ENCODE assay signal across 16 cellular contexts in genomic region chr16:59341368-59341767, GRCh38.
DNase-seq lines count a peak whose midpoint lies in the region; ATAC-seq and TF ChIP-seq lines count a peak whose summit lies in the region.
"Had no signal": no experiment of that assay in that cellular context is flagged by ENCODE, and none has a peak within 500 bp of the region (broad histone marks: within the 10 kb centered on the region; RNA-seq: fewer than 3 reads in every experiment).

No MANE protein-coding gene starts in this region.

- no peak overlapping the region for H4K91ac ChIP-seq in trophoblast cell (ENCODE audit: low read depth, low read length)

- H3K9me3 ChIP-seq in trophoblast cell (ENCODE audit: insufficient read depth, low read depth, low read length), result no peaks in the 10 kb centered on the region

- no peaks in the 10 kb centered on the region for H3K36me3 ChIP-seq in GM23338 (ENCODE audit: insufficient read depth)
- no peaks in the 10 kb centered on the region for H3K36me3 ChIP-seq in trophoblast cell (ENCODE audit: control insufficient read depth in 1 of 2, insufficient read depth in 2 of 2, low read length in 2 of 2)

- H3K79me1 ChIP-seq in trophoblast cell (ENCODE audit: low read length), result no peaks in the 10 kb centered on the region

- no peaks in the 10 kb centered on the region for H3K9me2 ChIP-seq in GM23338 (ENCODE audit: insufficient read depth)

- H3K27me3 Mint-ChIP-seq in GM23338 (ENCODE audit: insufficient read depth, low read depth, poor library complexity), result peaks cover 83% of the 10 kb centered on the region
- H3K27me3 Mint-ChIP-seq in neural crest cell (ENCODE audit: low read depth), result peaks cover 2% of the 10 kb centered on the region
- H3K27me3 Mint-ChIP-seq: CD4-positive, CD25-positive, alpha-beta regulatory T cell; IgD-negative memory B cell had no signal

- H3K4ac ChIP-seq in trophoblast cell (ENCODE audit: low read depth, low read length), result no peak overlapping the region

- H3K14ac ChIP-seq in trophoblast cell (ENCODE audit: low read length), result no peak overlapping the region

- H2BK120ac ChIP-seq in trophoblast cell (ENCODE audit: insufficient read depth, low read length, poor library complexity), result no peak overlapping the region

- no peak overlapping the region for H3K4me2 ChIP-seq in GM23338
- H3K4me2 ChIP-seq in trophoblast cell (ENCODE audit: low read length), result no peak overlapping the region

- H2AFZ ChIP-seq in GM23338 (no peak overlapping the region), trophoblast cell (ENCODE audit: insufficient read depth, low read length, poor library complexity) (no peak overlapping the region)

- H2BK12ac ChIP-seq in trophoblast cell (ENCODE audit: low read length), result no peak overlapping the region

- no peak overlapping the region for H4K12ac ChIP-seq in trophoblast cell (ENCODE audit: low read depth, low read length)

- H4K20me1 ChIP-seq in GM23338 (replicated peaks; ENCODE audit: insufficient read depth), result 0 out of 2 replicates have a peak, but pooled peaks cover 3% of the 10 kb centered on the region

- H4K8ac ChIP-seq in trophoblast cell (ENCODE audit: low read depth, low read length), result no peak overlapping the region

- H2BK5ac ChIP-seq in trophoblast cell (ENCODE audit: low read depth, low read length, poor library complexity), result no peak overlapping the region

- no peaks in the 10 kb centered on the region for H3K79me2 ChIP-seq in GM23338 (replicated peaks; ENCODE audit: insufficient read depth)
- no peaks in the 10 kb centered on the region for H3K79me2 ChIP-seq in trophoblast cell (ENCODE audit: control insufficient read depth, insufficient read depth, low read length, poor library complexity)

- H3K27me3 ChIP-seq in GM23338 (ENCODE audit: insufficient read depth), result peaks cover 99% of the 10 kb centered on the region
- H3K27me3 ChIP-seq in trophoblast cell (ENCODE audit: insufficient read depth, low read length), result no peaks in the 10 kb centered on the region

- H3K4me1 ChIP-seq in GM23338 (ENCODE audit: insufficient read depth) (peaks cover 7% of the 10 kb centered on the region), trophoblast cell (ENCODE audit: control insufficient read depth in 1 of 2, insufficient read depth in 2 of 2, low read length in 2 of 2) (no peaks in the 10 kb centered on the region)

- H3K4me3 Mint-ChIP-seq in GM23338, result no peak overlapping the region
- no peak overlapping the region for H3K4me3 Mint-ChIP-seq in neural crest cell
- H3K4me3 Mint-ChIP-seq: CD4-positive, CD25-positive, alpha-beta regulatory T cell; IgD-negative memory B cell had no signal

- H3K23ac ChIP-seq in trophoblast cell (ENCODE audit: low read length), result no peak overlapping the region

- H3K4me1 Mint-ChIP-seq in GM23338 (peaks cover 27% of the 10 kb centered on the region), neural crest cell (peaks cover 3% of the 10 kb centered on the region)
- H3K4me1 Mint-ChIP-seq: CD4-positive, CD25-positive, alpha-beta regulatory T cell; IgD-negative memory B cell had no signal

- H3K4me3 ChIP-seq in GM23338, result no peak overlapping the region
- no peak overlapping the region for H3K4me3 ChIP-seq in trophoblast cell (ENCODE audit: low read depth, low read length)

- no peak overlapping the region for H3K27ac Mint-ChIP-seq in GM23338
- no peak overlapping the region for H3K27ac Mint-ChIP-seq in neural crest cell (ENCODE audit: unreplicated experiment)
- H3K27ac Mint-ChIP-seq: CD4-positive, CD25-positive, alpha-beta regulatory T cell; IgD-negative memory B cell had no signal

- H2AK5ac ChIP-seq in trophoblast cell (ENCODE audit: low read length), result no peak overlapping the region

- H3K9ac ChIP-seq in trophoblast cell (ENCODE audit: low read length), result no peak overlapping the region

- H3K36me3 Mint-ChIP-seq in GM23338 (ENCODE audit: low read depth) (no peaks in the 10 kb centered on the region), neural crest cell (ENCODE audit: low read depth) (no peaks in the 10 kb centered on the region)
- H3K36me3 Mint-ChIP-seq: CD4-positive, CD25-positive, alpha-beta regulatory T cell; IgD-negative memory B cell had no signal

- WGBS in trophoblast cell (ENCODE audit: extremely low coverage, insufficient coverage, insufficient read length), result no CpG with 5 or more reads among the region's 2 CpGs

- H3K18ac ChIP-seq in trophoblast cell (ENCODE audit: low read length), result no peak overlapping the region

- ATAC-seq in GM23338 (peak; percentile 19; the same call in 1 of the 3 replicates), HG03175 (IDR thresholded peaks at IDR 0.05; ENCODE audit: unreplicated experiment) (no peak), GM18498 (IDR thresholded peaks at IDR 0.05; ENCODE audit: unreplicated experiment) (no peak)

- DNase-seq in GM23338 (ENCODE audit: low spot score) (peak; percentile 27), OCI-M1 (lab: John Stamatoyannopoulos, UW) (peak; percentile 6), fibroblast of peridontal ligament (ENCODE audit: extremely low read depth) (peak; percentile 24), neural crest cell (ENCODE audit: low read depth, low spot score) (no peak), trophoblast cell (no peak), HK-2 (ENCODE audit: unreplicated experiment) (no peak)
- DNase-seq: AML-193; CD4-positive, CD25-positive, alpha-beta regulatory T cell; DMS79; GDM1; NCI-H1048; NCI-H2227 treated with DMSO at 0.1 percent for 48 hours; NCI-H69 had no signal

- H3F3A ChIP-seq in GM23338 (replicated peaks; ENCODE audit: low read depth), result no peaks in the 10 kb centered on the region

- no peaks in the 10 kb centered on the region for H3K9me3 Mint-ChIP-seq in GM23338
- no peaks in the 10 kb centered on the region for H3K9me3 Mint-ChIP-seq in neural crest cell

- H3K27ac ChIP-seq in GM23338 (ENCODE audit: low read depth) (no peak overlapping the region), trophoblast cell (ENCODE audit: low read depth, low read length) (no peak overlapping the region)

- TF ChIP-seq CTCF in GM23338 (conservative IDR thresholded peaks at IDR 0.05; ENCODE audit: low read depth in 2 of 2), result no peak; a peak in 1 of 4 replicates
- peak; percentile 22 for TF ChIP-seq CTCF in neural crest cell (conservative IDR thresholded peaks at IDR 0.05)

TF ChIP-seq in GM23338, 12 proteins besides CTCF, POLR2A, EP300 and RAD21 (continues in another document):
- TF ChIP-seq POLR2AphosphoS5 (IDR thresholded peaks at IDR 0.05; ENCODE audit: low read depth), result no peak
- no peak for TF ChIP-seq CREB1 (CRISPR knock-in tag; IDR thresholded peaks at IDR 0.05; ENCODE audit: low read depth)
- no peak for TF ChIP-seq REST (IDR thresholded peaks at IDR 0.05; ENCODE audit: unreplicated experiment)
- TF ChIP-seq STAT1 (IDR thresholded peaks at IDR 0.05; ENCODE audit: unreplicated experiment), result no peak
- no peak for TF ChIP-seq EZH2 (IDR thresholded peaks at IDR 0.05; ENCODE audit: low read depth, unreplicated experiment)
- TF ChIP-seq EZH2phosphoT487 (IDR thresholded peaks at IDR 0.05; ENCODE audit: unreplicated experiment), result no peak
- no peak for TF ChIP-seq ZNF331 (CRISPR knock-in tag; IDR thresholded peaks at IDR 0.05; ENCODE audit: low read depth)
- no peak for TF ChIP-seq ZNF114 (CRISPR knock-in tag; IDR thresholded peaks at IDR 0.05)
- TF ChIP-seq ETS1 (IDR thresholded peaks at IDR 0.05), result no peak

Comparison
In these comparisons a context has a peak if more than half of its experiments do, and no peak if none do; other contexts are left out.
1. DNase-seq: peak in GM23338 (single experiment), OCI-M1 (single experiment) and fibroblast of peridontal ligament (single experiment); none in neural crest cell (single experiment), trophoblast cell (0 of 2) and HK-2 (single experiment).